10 cellular contexts compared by ENCODE assay signal in genomic region chr1:58813801-58814200, GRCh38. TPM values are rescaled to one million over a fixed set of nuclear protein-coding genes. Genes with fewer than 3 reads are reported as not detected.
DNase-seq lines count a peak whose midpoint lies in the region; ATAC-seq, FAIRE-seq and TF ChIP-seq lines count a peak whose summit lies in the region.
"Had no signal": no experiment of that assay in that cellular context is flagged by ENCODE, and none has a peak within 500 bp of the region (broad histone marks: within the 10 kb centered on the region; RNA-seq: fewer than 3 reads in every experiment).

No MANE protein-coding gene starts in this region.

- no peak for FAIRE-seq in small intestine (lab: Jason Lieb, UNC)
- FAIRE-seq: H54 had no signal

- H3K4me2 ChIP-seq in mesendoderm (ENCODE audit: low read length), result no peak overlapping the region

- peaks cover 0 to 3% of the 10 kb centered on the region in 2 donors for H3K4me1 ChIP-seq in breast epithelium
- peaks cover 2% of the 10 kb centered on the region for H3K4me1 ChIP-seq in mesendoderm (ENCODE audit: control insufficient read depth, low read depth, low read length)
- H3K4me1 ChIP-seq in thoracic aorta (ENCODE audit: control insufficient read depth in 1 of 2, low read depth in 2 of 2), result peaks cover 15 to 26% of the 10 kb centered on the region in 2 donors
- peaks cover 4 to 13% of the 10 kb centered on the region in 2 donors for H3K4me1 ChIP-seq in small intestine (ENCODE audit: control insufficient read depth in 2 of 2, insufficient read depth in 1 of 2, low read depth in 1 of 2, low read length in 1 of 2)

- no peak for TF ChIP-seq POLR2A in breast epithelium (IDR thresholded peaks at IDR 0.05)

- H3K4ac ChIP-seq in mesendoderm (ENCODE audit: low read depth, low read length), result no peak overlapping the region

- H3K27me3 ChIP-seq in breast epithelium (no peaks in the 10 kb centered on the region), mesendoderm (ENCODE audit: insufficient read depth, low read length, poor library complexity) (no peaks in the 10 kb centered on the region), thoracic aorta (replicated peaks; ENCODE audit: insufficient read depth) (no peaks in the 10 kb centered on the region), small intestine (ENCODE audit: control insufficient read depth in 2 of 2, insufficient read depth in 2 of 2, low read length in 2 of 2) (no peaks in the 10 kb centered on the region)

- H3K36me3 ChIP-seq in breast epithelium (no peaks in the 10 kb centered on the region), mesendoderm (ENCODE audit: control insufficient read depth, insufficient read depth, low read length) (no peaks in the 10 kb centered on the region), thoracic aorta (no peaks in the 10 kb centered on the region), small intestine (ENCODE audit: control insufficient read depth in 2 of 2, insufficient read depth in 2 of 2, low read length in 2 of 2) (no peaks in the 10 kb centered on the region)

- DNase-seq in T-helper 2 cell treated with Interferon-gamma antibody and Interleukin-4, amounts not matched to agents 5 μg/mL and 100 μg/mL, for 36 hours (ENCODE audit: low spot score), result no peak
- DNase-seq in T-helper 2 cell, result no peak
- DNase-seq in breast epithelium (ENCODE audit: low spot score in 2 of 2), result no peak
- DNase-seq in mesendoderm, result peak; percentile 43
- DNase-seq in thoracic aorta (ENCODE audit: low spot score), result no peak
- no peak for DNase-seq in stimulated activated CD4-positive, alpha-beta T cell treated with anti-CD3 and anti-CD28 coated beads, Interleukin-1b, Interleukin-23, amount 100 ng/mL, for 48 hours
- DNase-seq in small intestine, result no peak
- DNase-seq: NCI-H1694 had no signal

- H3K9ac ChIP-seq in mesendoderm (ENCODE audit: low read length), result no peak overlapping the region

- no CpG with 5 or more reads among the region's 7 CpGs for WGBS in mesendoderm (ENCODE audit: extremely low coverage, insufficient coverage, low lambda C conversion rate)
- 84 to 87% (median 85%) methylated on average over 7 of the region's 7 CpGs for WGBS in small intestine, 3 donors

- no peak overlapping the region for H3K27ac Mint-ChIP-seq in T-helper 2 cell treated with Interferon-gamma antibody and Interleukin-4, amounts not matched to agents 5 μg/mL and 100 μg/mL, for 36 hours

- ATAC-seq in thoracic aorta (ENCODE audit: insufficient number of reproducible peaks, low FRiP score, low read depth) (no peak), GM21737 (IDR thresholded peaks at IDR 0.05; ENCODE audit: unreplicated experiment) (no peak)

- no peak overlapping the region for H2BK120ac ChIP-seq in mesendoderm (ENCODE audit: low read depth, low read length)

- intact Hi-C loops in breast epithelium (cut with DNase I; ENCODE audit: low total_unique reads), result no loop called here

- peaks cover 2% of the 10 kb centered on the region for H3K27me3 Mint-ChIP-seq in T-helper 2 cell treated with Interferon-gamma antibody and Interleukin-4, amounts not matched to agents 5 μg/mL and 100 μg/mL, for 36 hours (ENCODE audit: low read depth)

- H4K5ac ChIP-seq in mesendoderm (ENCODE audit: low read length), result no peak overlapping the region

- peak overlapping the region; percentile 43 for H3K4me3 Mint-ChIP-seq in T-helper 2 cell treated with Interferon-gamma antibody and Interleukin-4, amounts not matched to agents 5 μg/mL and 100 μg/mL, for 36 hours

- H2AK5ac ChIP-seq in mesendoderm (ENCODE audit: low read length), result no peak overlapping the region

- H3K23ac ChIP-seq in mesendoderm (ENCODE audit: low read length), result no peak overlapping the region

- peak overlapping the region; percentile 57 for H3K56ac ChIP-seq in mesendoderm (ENCODE audit: low read length)

- no peaks in the 10 kb centered on the region for H3K9me3 Mint-ChIP-seq in T-helper 2 cell treated with Interferon-gamma antibody and Interleukin-4, amounts not matched to agents 5 μg/mL and 100 μg/mL, for 36 hours

- TF ChIP-seq CTCF in breast epithelium (IDR thresholded peaks at IDR 0.05) (no peak), thoracic aorta (IDR thresholded peaks at IDR 0.05) (no peak)

- no peak overlapping the region for H2BK15ac ChIP-seq in mesendoderm (replicated peaks; ENCODE audit: low read depth)

- peaks cover 46% of the 10 kb centered on the region for H3K4me1 Mint-ChIP-seq in T-helper 2 cell treated with Interferon-gamma antibody and Interleukin-4, amounts not matched to agents 5 μg/mL and 100 μg/mL, for 36 hours (ENCODE audit: low read depth)

- H3K36me3 Mint-ChIP-seq in T-helper 2 cell treated with Interferon-gamma antibody and Interleukin-4, amounts not matched to agents 5 μg/mL and 100 μg/mL, for 36 hours (ENCODE audit: low read depth), result peaks cover 1% of the 10 kb centered on the region

- H3K79me2 ChIP-seq in mesendoderm (ENCODE audit: control insufficient read depth, insufficient read depth, low read length), result no peaks in the 10 kb centered on the region

- H3K79me1 ChIP-seq in mesendoderm (ENCODE audit: low read length), result no peaks in the 10 kb centered on the region

- H3K9me3 ChIP-seq in breast epithelium (no peaks in the 10 kb centered on the region), thoracic aorta (no peaks in the 10 kb centered on the region), small intestine (ENCODE audit: control insufficient read depth, low read depth) (no peaks in the 10 kb centered on the region)

- no peak overlapping the region for H4K8ac ChIP-seq in mesendoderm (ENCODE audit: low read depth, low read length)

- H3K4me3 ChIP-seq in breast epithelium, result peak overlapping the region in 2 of 3 donors; percentile 66 to 79
- no peak overlapping the region for H3K4me3 ChIP-seq in mesendoderm (ENCODE audit: low read length)
- no peak overlapping the region for H3K4me3 ChIP-seq in thoracic aorta
- H3K4me3 ChIP-seq in small intestine (ENCODE audit: low read depth in 1 of 2, low read length in 2 of 2), result no peak overlapping the region

- peak overlapping the region; percentile 22 for H3K18ac ChIP-seq in mesendoderm (ENCODE audit: low read length)

- H3K27ac ChIP-seq in breast epithelium (peak overlapping the region; percentile 93 to 94), mesendoderm (ENCODE audit: low read depth, low read length) (no peak overlapping the region), thoracic aorta (peak overlapping the region; percentile 94 to 99), small intestine (ENCODE audit: low read depth in 1 of 2, low read length in 1 of 2) (peak overlapping the region in 1 of 2 donors; percentile 99)

- H2BK5ac ChIP-seq in mesendoderm (ENCODE audit: low read length), result no peak overlapping the region

RNA-seq across cellular contexts. Expression of gene JUN, which starts 30.0 kb away (rescaled TPM):
- total RNA-seq in breast epithelium (100 to 1,000 TPM; 119 to 880 (median 379) TPM), thoracic aorta (100 to 1,000 TPM; 132 to 396 TPM)
- 11.0 TPM for polyA plus RNA-seq in mesendoderm (2013, experiment 1 of 2)
- polyA plus RNA-seq in mesendoderm (2013, experiment 2 of 2), result 12.2 TPM
- 10 to 100 TPM; 47.4 to 82.2 (median 50.3) TPM for polyA plus RNA-seq in small intestine

Comparison
In these comparisons a context has a peak if more than half of its experiments do, and no peak if none do; other contexts are left out.
1. H3K4me3 ChIP-seq: peak in breast epithelium (2 of 3); none in mesendoderm (single experiment), thoracic aorta (single experiment) and small intestine (0 of 2).